Comparison of ENCODE assay signal across 32 cellular contexts in the genomic region with DNA sequence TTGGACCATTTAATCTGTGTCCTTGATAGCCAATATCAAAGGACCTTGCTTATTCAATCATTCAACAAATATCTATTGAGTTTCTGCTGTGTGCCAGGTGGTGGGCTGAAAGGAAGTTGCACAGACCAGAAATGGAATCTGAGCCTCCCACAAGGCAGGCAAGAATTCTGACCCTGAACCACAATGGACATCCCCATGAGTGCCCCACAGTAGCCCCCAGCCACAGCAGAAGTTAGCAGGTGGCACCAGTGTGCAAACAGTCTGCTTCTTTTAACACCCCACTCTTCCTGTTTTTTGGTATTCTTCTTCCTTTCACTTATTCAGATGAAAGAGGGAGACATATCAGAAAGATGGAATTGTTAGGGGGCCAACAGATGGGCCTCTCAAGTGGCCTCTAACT. TPM values are rescaled to one million over a fixed set of nuclear protein-coding genes. Genes with fewer than 3 reads are reported as not detected.
DNase-seq lines count a peak whose midpoint lies in the region; ATAC-seq, FAIRE-seq and TF ChIP-seq lines count a peak whose summit lies in the region.
"Had no signal": no experiment of that assay in that cellular context is flagged by ENCODE, and none has a peak within 500 bp of the region (broad histone marks: within the 10 kb centered on the region; RNA-seq: fewer than 3 reads in every experiment).

No MANE protein-coding gene starts in this region.

- no peak for TF ChIP-seq CTCF in GM20000 (IDR thresholded peaks at IDR 0.05; ENCODE audit: extremely low read depth, missing control alignments)

- peaks cover 25% of the 10 kb centered on the region for H3K4me1 ChIP-seq in SJCRH30
- H3K4me1 ChIP-seq: adrenal gland, left ventricle myocardium inferior, transverse colon had no signal

- FAIRE-seq in GM12891 (lab: Jason Lieb, UNC) = peak; percentile 43
- FAIRE-seq: H54, HTR-8/SVneo, islet of Langerhans had no signal

- H3K36me3 ChIP-seq in SJCRH30 = no peaks in the 10 kb centered on the region
- H3K36me3 ChIP-seq: adrenal gland, left ventricle myocardium inferior, transverse colon had no signal

- no peak overlapping the region; the same call in 1 of the 2 replicates for H3K4me3 ChIP-seq in SJCRH30
- H3K4me3 ChIP-seq: adrenal gland, left ventricle myocardium inferior, transverse colon had no signal

- no peak for TF ChIP-seq POLR2A in GM12891 (IDR thresholded peaks at IDR 0.05; ENCODE audit: low read depth, low read length)

- peak overlapping the region; percentile 66 for H3K27ac ChIP-seq in SJCRH30
- H3K27ac ChIP-seq: adrenal gland, C4-2B, left ventricle myocardium inferior, transverse colon had no signal

- peak; percentile 72 for ATAC-seq in HG02759 (IDR thresholded peaks at IDR 0.05; ENCODE audit: unreplicated experiment)
- ATAC-seq in HG02642 (IDR thresholded peaks at IDR 0.05; ENCODE audit: poor library complexity, unreplicated experiment) = no peak
- ATAC-seq: Panc1, T-cell had no signal

- H3K9me3 ChIP-seq in SJCRH30 (replicated peaks) = 0 out of 2 replicates have a peak, but pooled peaks cover 2% of the 10 kb centered on the region
- H3K9me3 ChIP-seq: adrenal gland, left ventricle myocardium inferior, transverse colon had no signal

- DNase-seq in GM12891 (ENCODE audit: insufficient read length, low spot score) (no peak), SJCRH30 (peak; percentile 73 to 83), retina (peak; percentile 29), HUDEP-2 (lab: John Stamatoyannopoulos, UW; ENCODE audit: unreplicated experiment in 76 of 76) (no peak), GM20000 (ENCODE audit: low spot score) (no peak), ACHN (no peak)
- DNase-seq: activated CD4-positive, alpha-beta T cell treated with anti-CD3 and anti-CD28 coated beads, Interleukin-2, amount 50 U/mL, for 48 hours; activated naive CD4-positive, alpha-beta T cell treated with anti-CD3 and anti-CD28 coated beads for 36 hours; adrenal gland; DMS79; GF-D8; KG1; left ventricle myocardium inferior; mesendoderm; naive B cell; NCI-H1105; NCI-H1930; NCI-H524 treated with DMSO at 0.1 percent for 48 hours; NK-92 treated with Interleukin-12 subunit alpha and Interleukin-12 subunit beta, amount 100 ng/mL, for 24 hours; SIG-M5; T-cell; transverse colon had no signal

- in situ Hi-C loops in ACHN (cut with HindIII; ENCODE audit: low pct_ligation_motif_present, low pct_unique_long_range_greater_than_20kb, low sequenced_read_pairs) = no loop called here

- H3K27me3 ChIP-seq in SJCRH30 = no peaks in the 10 kb centered on the region; the same call in 1 of the 2 replicates
- H3K27me3 ChIP-seq: transverse colon had no signal

TF ChIP-seq in GM12891, 5 proteins besides CTCF, POLR2A, EP300 and RAD21:
- TF ChIP-seq TAF1 (IDR thresholded peaks at IDR 0.05; ENCODE audit: low read depth, low read length) (no peak), PAX5 (IDR thresholded peaks at IDR 0.05; ENCODE audit: insufficient read depth, low read length, severe bottlenecking) (no peak), SPI1 (IDR thresholded peaks at IDR 0.05; ENCODE audit: low read depth, low read length) (no peak), POLR2AphosphoS5 (IDR thresholded peaks at IDR 0.05; ENCODE audit: low read depth, low read length) (no peak), POU2F2 (IDR thresholded peaks at IDR 0.05; ENCODE audit: low read depth, low read length) (no peak)

RNA-seq across cellular contexts. Expression of gene SERPING1, which starts 12.2 kb away (rescaled TPM):
- polyA plus RNA-seq in GM12891 (2012; ENCODE audit: low read depth, missing spikeins) = not detected
- 12.3 and 13.8 TPM in 2 replicates for total RNA-seq in SJCRH30 (2014; rRNA removed; shearing (Covaris generic))
- total RNA-seq: pulmonary artery endothelial cell had no signal

RNA-seq across cellular contexts. Expression of gene UBE2L6, which starts 17.8 kb away (rescaled TPM):
- 123 TPM for polyA plus RNA-seq in GM12891 (2012; ENCODE audit: low read depth, missing spikeins)
- total RNA-seq in SJCRH30 (2014; rRNA removed; shearing (Covaris generic)) = 36.9 and 39.9 TPM in 2 replicates

RNA-seq across cellular contexts. Expression of gene SMTNL1, which starts 47.9 kb away (rescaled TPM):
- polyA plus RNA-seq in GM12891 (2012; ENCODE audit: low read depth, missing spikeins) = not detected
- 4.5 and 5.6 TPM in 2 replicates for total RNA-seq in SJCRH30 (2014; rRNA removed; shearing (Covaris generic))
- total RNA-seq: activated naive CD4-positive, alpha-beta T cell treated with anti-CD3 and anti-CD28 coated beads for 36 hours; cerebellum; left ventricle myocardium inferior; omental fat pad; pulmonary artery endothelial cell; T-cell; transverse colon had no signal
- polyA plus RNA-seq: adrenal gland had no signal

RNA-seq across cellular contexts. Expression of gene TIMM10, which starts 54.7 kb away (rescaled TPM):
- polyA plus RNA-seq in GM12891 (2012; ENCODE audit: low read depth, missing spikeins) = 127 TPM
- total RNA-seq in SJCRH30 (2014; rRNA removed; shearing (Covaris generic)) = 93.2 and 147 TPM in 2 replicates

Comparison
In these comparisons a context has a peak if more than half of its experiments do, and no peak if none do; other contexts are left out.
1. DNase-seq: peak in SJCRH30 (2 of 2) and retina (single experiment); none in GM12891 (single experiment), HUDEP-2 (0 of 76), GM20000 (single experiment) and ACHN (single experiment).